20 cellular contexts compared by ENCODE assay signal in the genomic region with DNA sequence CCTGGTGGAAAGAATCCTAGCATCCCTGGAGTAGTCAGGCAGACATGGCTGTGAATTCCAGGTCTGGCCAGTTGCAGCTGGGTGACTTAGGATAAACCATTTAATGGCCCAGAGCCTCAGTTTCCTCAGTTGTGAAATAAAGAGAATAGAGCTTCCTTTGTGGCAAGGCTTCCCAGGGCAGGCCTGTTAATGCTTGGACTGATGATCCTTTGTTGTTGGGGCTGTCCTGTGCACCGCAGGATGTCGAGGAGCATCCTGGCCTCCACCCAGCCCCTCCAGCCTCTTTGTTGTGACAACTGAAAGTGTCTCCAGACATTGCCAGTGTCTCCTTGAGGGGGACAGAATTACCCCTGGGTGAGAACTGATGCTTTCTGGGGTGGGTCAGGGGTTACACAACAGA. TPM values are rescaled to one million over a fixed set of nuclear protein-coding genes. Genes with fewer than 3 reads are reported as not detected.
"Had no signal": no experiment of that assay in that cellular context is flagged by ENCODE, and none has a peak within 500 bp of the region (broad histone marks: within the 10 kb centered on the region; RNA-seq: fewer than 3 reads in every experiment).

No MANE protein-coding gene starts in this region.

- H3K27ac ChIP-seq: epithelial cell of prostate, SK-N-MC had no signal

- H3K4me1 Mint-ChIP-seq: memory B cell, T-cell had no signal

- H3K4me3 Mint-ChIP-seq: activated CD4-positive, alpha-beta memory T cell treated with anti-CD3 and anti-CD28 coated beads for 36 hours; activated naive CD8-positive, alpha-beta T cell; activated T-cell treated with anti-CD3 and anti-CD28 coated beads, Interleukin-2, amount 50 U/mL, for 4 hours; memory B cell; nephron progenitor cell; T-cell had no signal

- H3K36me3 Mint-ChIP-seq: activated CD4-positive, alpha-beta memory T cell treated with anti-CD3 and anti-CD28 coated beads for 36 hours; activated naive CD8-positive, alpha-beta T cell; memory B cell; T-cell had no signal

- H3K27me3 ChIP-seq: stomach had no signal

- H3K4me3 ChIP-seq: SK-N-MC, skin epidermis, stomach had no signal

- H3K27me3 Mint-ChIP-seq: activated CD4-positive, alpha-beta memory T cell treated with anti-CD3 and anti-CD28 coated beads for 36 hours; activated naive CD8-positive, alpha-beta T cell had no signal

- H3K9me3 Mint-ChIP-seq: activated CD4-positive, alpha-beta memory T cell treated with anti-CD3 and anti-CD28 coated beads for 36 hours; activated T-cell treated with anti-CD3 and anti-CD28 coated beads, Interleukin-2, amount 50 U/mL, for 4 hours; memory B cell; nephron progenitor cell; T-cell had no signal

- H3K27ac Mint-ChIP-seq: activated CD4-positive, alpha-beta memory T cell treated with anti-CD3 and anti-CD28 coated beads for 36 hours; activated naive CD8-positive, alpha-beta T cell; memory B cell; nephron progenitor cell; T-cell had no signal

- H3K9me3 ChIP-seq: stomach had no signal

- ATAC-seq: activated T-cell treated with anti-CD3 and anti-CD28 coated beads, Interleukin-2, amount 50 U/mL, for 4 hours; T-cell had no signal

- DNase-seq: activated CD4-positive, alpha-beta memory T cell treated with anti-CD3 and anti-CD28 coated beads for 36 hours; activated CD4-positive, alpha-beta T cell treated with anti-CD3 and anti-CD28 coated beads for 1 hour; activated effector memory CD4-positive, alpha-beta T cell treated with anti-CD3 and anti-CD28 coated beads, Interleukin-2, amount 50 U/mL, for 16 hours; activated T-cell treated with anti-CD3 and anti-CD28 coated beads, Interleukin-2, amount 50 U/mL, for 4 hours; amygdala; cortex of kidney; effector memory CD4-positive, alpha-beta T cell; hippocampal formation; nephron progenitor cell; stimulated activated CD4-positive, alpha-beta T cell treated with anti-CD3 and anti-CD28 coated beads, Interleukin-4, amount 100 ng/mL, for 4 hours; stomach; T-cell; T1000; trophoblast cell had no signal

RNA-seq across cellular contexts. Expression of a gene that starts 16.3 kb away (rescaled TPM):
- total RNA-seq: osteocyte had no signal
